In the genomic region with DNA sequence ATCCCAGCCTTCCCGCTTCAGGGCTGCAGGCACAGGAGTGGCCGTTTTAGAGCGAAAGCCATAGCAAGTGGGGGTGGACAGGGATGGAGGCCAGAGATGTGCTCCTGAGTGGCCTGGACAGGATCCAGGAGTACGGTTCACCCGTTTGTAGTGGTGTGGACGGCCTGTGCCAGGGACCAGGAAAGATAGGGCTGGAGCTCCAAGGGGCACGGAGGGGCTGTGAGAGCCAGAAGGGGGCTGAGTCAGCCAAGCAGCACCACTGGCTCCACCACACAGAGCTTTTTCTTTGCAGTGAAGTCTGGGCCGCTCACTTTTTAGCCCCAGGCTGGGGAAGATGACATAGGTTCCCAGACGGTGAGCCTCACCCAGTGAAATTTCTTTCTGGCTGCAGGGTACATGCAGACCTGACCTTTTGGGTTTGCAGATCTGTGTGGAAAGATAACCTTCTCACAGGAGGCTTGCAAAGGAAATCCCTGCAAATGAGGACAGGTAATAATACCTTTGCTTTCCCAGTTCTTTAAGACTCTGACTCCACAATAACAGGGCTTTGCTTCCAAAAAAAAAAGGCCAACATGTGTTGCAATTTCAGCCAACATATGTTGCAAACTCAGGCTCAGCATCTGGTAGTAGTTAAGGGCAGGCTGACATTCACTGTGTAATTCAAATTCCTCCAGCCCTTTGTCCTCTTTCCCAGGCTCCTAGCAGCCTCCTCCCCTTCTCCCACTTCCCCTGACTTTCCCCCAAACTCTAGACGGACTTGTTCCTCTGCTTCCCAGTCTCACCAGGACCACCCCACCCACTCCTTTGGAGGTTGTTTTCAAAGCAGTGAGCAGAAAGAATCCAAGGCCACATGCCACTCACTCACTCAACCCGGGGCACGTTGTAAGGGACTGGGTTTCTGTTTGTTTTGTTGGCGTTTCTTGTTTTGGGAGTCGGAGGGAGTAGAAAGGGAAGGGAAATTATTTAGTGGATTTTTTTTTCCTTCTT, we compare ENCODE assay signal across 8 cellular contexts. TPM values are rescaled to one million over a fixed set of nuclear protein-coding genes. Genes with fewer than 3 reads are reported as not detected.
DNase-seq lines count a peak whose midpoint lies in the region; ATAC-seq and TF ChIP-seq lines count a peak whose summit lies in the region.

No MANE protein-coding gene starts in this region.

- H4K20me1 ChIP-seq in H9 (ENCODE audit: control insufficient read depth, insufficient read depth, insufficient read length), result no peaks in the 10 kb centered on the region

- CTCF ChIA-PET in CD4-positive, alpha-beta memory T cell (lab: Charles Lee; ENCODE audit: partially characterized antibody), result interaction anchor here (1.2 kb wide), 1 partner anchor 56 kb away, joined by 4 read pairs; no protein-coding TSS in a partner anchor

- H4K8ac ChIP-seq in H9 (replicated peaks; ENCODE audit: insufficient read length, low read depth, low read length), result no peak overlapping the region

- H2BK20ac ChIP-seq in H9 (ENCODE audit: low read depth, low read length, poor library complexity, severe bottlenecking), result no peak overlapping the region

- peak; percentile 58 for DNase-seq in H9
- peak; percentile 86 for DNase-seq in amniotic stem cell (lab: John Stamatoyannopoulos, UW)
- no peak for DNase-seq in right atrium auricular region (ENCODE audit: low spot score)
- no peak for DNase-seq in SKM-1 treated with dmso at 0.1 percent for 144 hours (lab: John Stamatoyannopoulos, UW; ENCODE audit: unreplicated experiment)
- DNase-seq in CD4-positive, alpha-beta memory T cell, result no peak

- no peaks in the 10 kb centered on the region for H3K36me3 Mint-ChIP-seq in H9 (ENCODE audit: insufficient read depth in 1 of 3, low read depth in 3 of 3)
- no peaks in the 10 kb centered on the region for H3K36me3 Mint-ChIP-seq in CD4-positive, alpha-beta memory T cell

- intact Hi-C loops in CD4-positive, alpha-beta memory T cell (cut with micrococcal nuclease), result no loop called here

- ATAC-seq in HG02610 (IDR thresholded peaks at IDR 0.05; ENCODE audit: unreplicated experiment), result no peak
- ATAC-seq in HG02885 (IDR thresholded peaks at IDR 0.05; ENCODE audit: poor library complexity, unreplicated experiment), result no peak

- no peak overlapping the region for H2BK120ac ChIP-seq in H9 (ENCODE audit: low read depth, low read length, poor library complexity, severe bottlenecking)

- TF ChIP-seq CTCF in H9 (conservative IDR thresholded peaks at IDR 0.05) (no peak), right atrium auricular region (IDR thresholded peaks at IDR 0.05) (no peak)

- H3K4me3 Mint-ChIP-seq in H9, result peak overlapping the region in 1 of 2 experiments; percentile 59; a peak in 2 of 5 replicates
- no peak overlapping the region for H3K4me3 Mint-ChIP-seq in CD4-positive, alpha-beta memory T cell

- H3K4me3 ChIP-seq in right atrium auricular region (no peak overlapping the region), skin epidermis (no peak overlapping the region)
- H3K4me3 ChIP-seq in CD4-positive, alpha-beta memory T cell (ENCODE audit: low read length in 2 of 2), result no peak overlapping the region

- H3K23me2 ChIP-seq in H9 (ENCODE audit: insufficient read length, low read depth, low read length, poor library complexity, severe bottlenecking), result no peaks in the 10 kb centered on the region

- H3K4ac ChIP-seq in H9 (ENCODE audit: low read depth, low read length), result no peak overlapping the region

- peak overlapping the region; percentile 74 for H3K18ac ChIP-seq in H9 (ENCODE audit: insufficient read length, low read depth, low read length)

- no peak overlapping the region for H3T11ph ChIP-seq in H9 (ENCODE audit: low read length)

- peak overlapping the region; percentile 89 for H2BK12ac ChIP-seq in H9 (ENCODE audit: insufficient read length, low read depth, low read length)

- POLR2A ChIA-PET in CD4-positive, alpha-beta memory T cell (lab: Charles Lee; ENCODE audit: partially characterized antibody), result no interaction called here

- H3K36me3 ChIP-seq in right atrium auricular region, result no peaks in the 10 kb centered on the region
- no peaks in the 10 kb centered on the region for H3K36me3 ChIP-seq in CD4-positive, alpha-beta memory T cell (ENCODE audit: insufficient read depth, low read length)

- H2AK5ac ChIP-seq in H9 (ENCODE audit: insufficient read length, low read length), result no peak overlapping the region

- peaks cover 3% of the 10 kb centered on the region in 2 experiments; a peak in 2 of 5 replicates for H3K9me3 Mint-ChIP-seq in H9
- H3K9me3 Mint-ChIP-seq in CD4-positive, alpha-beta memory T cell, result no peaks in the 10 kb centered on the region

- H3K23ac ChIP-seq in H9 (ENCODE audit: insufficient read length, low read depth, low read length), result no peak overlapping the region

- peak overlapping the region; percentile 16 for H3K9ac ChIP-seq in H9 (ENCODE audit: extremely low read depth, insufficient read length, low read length)

- H3K27ac Mint-ChIP-seq in H9, result peak overlapping the region; percentile 85 to 97 (median 86)
- H3K27ac Mint-ChIP-seq in CD4-positive, alpha-beta memory T cell, result peak overlapping the region in 1 of 7 donors; percentile 29

- H3K79me2 ChIP-seq in H9 (ENCODE audit: insufficient read depth, low read length), result no peaks in the 10 kb centered on the region

- peak overlapping the region; percentile 89 for H3K14ac ChIP-seq in H9 (ENCODE audit: insufficient read depth, low read length)

- no peak overlapping the region for H2BK5ac ChIP-seq in H9 (ENCODE audit: insufficient read length, low read length)

- H3K4me1 Mint-ChIP-seq in H9, result peaks cover 18 to 25% of the 10 kb centered on the region in 2 experiments
- no peaks in the 10 kb centered on the region for H3K4me1 Mint-ChIP-seq in CD4-positive, alpha-beta memory T cell

- no peak overlapping the region for H2BK15ac ChIP-seq in H9 (ENCODE audit: low read depth, low read length)

- H3K27me3 Mint-ChIP-seq in H9 (ENCODE audit: low read depth), result no peaks in the 10 kb centered on the region; the same call in none of the 2 replicates
- peaks cover 3 to 6% of the 10 kb centered on the region in 2 donors for H3K27me3 Mint-ChIP-seq in CD4-positive, alpha-beta memory T cell

- H3K27ac ChIP-seq in H9 (ENCODE audit: insufficient read length, low read depth, low read length) (no peak overlapping the region), right atrium auricular region (peak overlapping the region; percentile 69 to 82), skin epidermis (peak overlapping the region in 20 of 21 experiments; percentile 11 to 82 (median 64))
- no peak overlapping the region for H3K27ac ChIP-seq in CD4-positive, alpha-beta memory T cell (ENCODE audit: low read depth, low read length)

- peak overlapping the region; percentile 94 for H2AFZ ChIP-seq in H9 (ENCODE audit: low read length)

- no CpG with 5 or more reads among the region's 14 CpGs for WGBS in H9 (ENCODE audit: extremely low coverage, insufficient read length, low lambda C conversion rate)

- H4K5ac ChIP-seq in H9 (ENCODE audit: insufficient read length, low read depth, low read length), result no peak overlapping the region

- H3K56ac ChIP-seq in H9 (ENCODE audit: insufficient read length, low read depth, low read length), result no peak overlapping the region

- no peaks in the 10 kb centered on the region for H3K79me1 ChIP-seq in H9 (ENCODE audit: insufficient read depth, low read depth, low read length, poor library complexity, severe bottlenecking)

- no peaks in the 10 kb centered on the region; the same call in 1 of the 2 replicates for H3K4me1 ChIP-seq in H9 (ENCODE audit: insufficient read depth, low read length)
- H3K4me1 ChIP-seq in right atrium auricular region, result peaks cover 0 to 41% of the 10 kb centered on the region in 2 donors
- H3K4me1 ChIP-seq in CD4-positive, alpha-beta memory T cell (ENCODE audit: insufficient read depth, low read length), result no peaks in the 10 kb centered on the region

- peak overlapping the region; percentile 23 for H3K4me2 ChIP-seq in H9 (ENCODE audit: insufficient read depth, insufficient read length, low read length)

- H3K9me3 ChIP-seq in H9 (ENCODE audit: control insufficient read depth, low read depth, low read length) (no peaks in the 10 kb centered on the region), right atrium auricular region (no peaks in the 10 kb centered on the region)
- H3K9me3 ChIP-seq in CD4-positive, alpha-beta memory T cell (ENCODE audit: control insufficient read depth in 1 of 2, low read length in 2 of 2), result no peaks in the 10 kb centered on the region

- no peak overlapping the region for H4K91ac ChIP-seq in H9 (ENCODE audit: insufficient read length, low read depth, low read length)

- no peaks in the 10 kb centered on the region for H3K27me3 ChIP-seq in H9 (ENCODE audit: insufficient read depth, low read length)
- no peaks in the 10 kb centered on the region for H3K27me3 ChIP-seq in right atrium auricular region
- no peaks in the 10 kb centered on the region for H3K27me3 ChIP-seq in CD4-positive, alpha-beta memory T cell (ENCODE audit: insufficient read depth, low read length)

RNA-seq across cellular contexts. Expression of a gene that starts 20.3 kb away (rescaled TPM):
- total RNA-seq in H9 (2021) (131 and 136 TPM in 2 replicates), right atrium auricular region (100 to 1,000 TPM; 145 TPM)
- 10 to 100 TPM; 47.4 to 50.8 TPM for total RNA-seq in CD4-positive, alpha-beta memory T cell
- 100 to 1,000 TPM; 101 to 150 TPM for polyA plus RNA-seq in CD4-positive, alpha-beta memory T cell

RNA-seq across cellular contexts. Expression of a gene that starts 59.2 kb away (rescaled TPM):
- 12.2 and 13.5 TPM in 2 replicates for total RNA-seq in H9 (2021)
- not detected for total RNA-seq in right atrium auricular region
- total RNA-seq in CD4-positive, alpha-beta memory T cell, result not detected
- polyA plus RNA-seq in CD4-positive, alpha-beta memory T cell, result not detected

Comparison
In these comparisons a context has a peak if more than half of its experiments do, and no peak if none do; other contexts are left out.
1. DNase-seq: peak in H9 (single experiment) and amniotic stem cell (single experiment); none in right atrium auricular region (single experiment), SKM-1 treated with dmso at 0.1 percent for 144 hours (single experiment) and CD4-positive, alpha-beta memory T cell (0 of 5).
2. H3K27ac ChIP-seq: peak in right atrium auricular region (2 of 2) and skin epidermis (20 of 21); none in H9 (single experiment) and CD4-positive, alpha-beta memory T cell (single experiment).
3. RNA of a gene that starts 59.2 kb away (total RNA-seq): 12.2 to 13.5 TPM in H9; not detected in right atrium auricular region and not detected in CD4-positive, alpha-beta memory T cell; every median in the first group is over 10 times any median in the second.